ENCODE assay signal across 10 cellular contexts in the genomic region with DNA sequence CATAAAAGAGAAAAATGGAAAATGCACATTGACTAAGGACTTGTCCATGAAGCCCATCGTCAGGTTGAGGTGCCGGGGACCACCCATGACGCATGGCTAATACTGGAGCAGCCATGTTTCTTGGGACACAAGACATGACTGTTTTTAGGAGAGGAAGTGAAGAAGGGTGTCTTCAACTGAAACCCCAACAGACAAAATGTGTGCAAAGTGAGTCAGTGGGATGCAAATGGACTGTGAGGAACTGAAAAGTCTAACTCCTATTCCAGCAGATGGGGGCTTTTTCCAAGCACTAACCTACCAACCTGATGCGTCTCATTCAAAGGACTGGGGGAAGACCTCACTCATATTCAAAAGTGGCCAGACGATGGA.
DNase-seq lines count a peak whose midpoint lies in the region; ATAC-seq lines count a peak whose summit lies in the region.
"Had no signal": no experiment of that assay in that cellular context is flagged by ENCODE, and none has a peak within 500 bp of the region (broad histone marks: within the 10 kb centered on the region; RNA-seq: fewer than 3 reads in every experiment).

No MANE protein-coding gene starts in this region.

- H3K27me3 Mint-ChIP-seq in activated CD8-positive, alpha-beta memory T cell treated with anti-CD3 and anti-CD28 coated beads, Interleukin-2, amount 10 ng/mL, durations not matched to agents 7 days and 5 days = no peaks in the 10 kb centered on the region
- no peaks in the 10 kb centered on the region for H3K27me3 Mint-ChIP-seq in T-cell
- H3K27me3 Mint-ChIP-seq in stimulated activated naive CD8-positive, alpha-beta T cell treated with anti-CD3 and anti-CD28 coated beads, Interleukin-15, Interleukin-2, amounts not matched to agents 100 ng/mL and 50 ng/mL, for 24 hours = no peaks in the 10 kb centered on the region

- peaks cover 2% of the 10 kb centered on the region for H3K9me3 Mint-ChIP-seq in activated CD8-positive, alpha-beta memory T cell treated with anti-CD3 and anti-CD28 coated beads, Interleukin-2, amount 10 ng/mL, durations not matched to agents 7 days and 5 days (ENCODE audit: low read depth)
- H3K9me3 Mint-ChIP-seq in T-cell = peaks cover 0 to 11% (median 0%) of the 10 kb centered on the region in 3 donors
- peaks cover 16% of the 10 kb centered on the region for H3K9me3 Mint-ChIP-seq in stimulated activated naive CD8-positive, alpha-beta T cell treated with anti-CD3 and anti-CD28 coated beads, Interleukin-15, Interleukin-2, amounts not matched to agents 100 ng/mL and 50 ng/mL, for 24 hours

- CTCF ChIA-PET in activated CD8-positive, alpha-beta memory T cell treated with anti-CD3 and anti-CD28 coated beads, Interleukin-2, amount 10 ng/mL, durations not matched to agents 7 days and 5 days (lab: Charles Lee) = interaction anchor here (0.9 to 1.0 kb wide), 3 partner anchors 12 to 138 kb away, joined by 3 read pairs; no protein-coding TSS in a partner anchor
- CTCF ChIA-PET in T-cell (lab: Charles Lee) = interaction anchor here in 1 of 2 donors (0.6 to 1.7 kb wide), 6 partner anchors 14 to 264 kb away, joined by 3 to 8 read pairs (median 3); no protein-coding TSS in a partner anchor

- H3K27ac Mint-ChIP-seq in activated CD8-positive, alpha-beta memory T cell treated with anti-CD3 and anti-CD28 coated beads, Interleukin-2, amount 10 ng/mL, durations not matched to agents 7 days and 5 days = peak overlapping the region; percentile 88
- peak overlapping the region; percentile 100 for H3K27ac Mint-ChIP-seq in T-cell
- peak overlapping the region; percentile 99 for H3K27ac Mint-ChIP-seq in stimulated activated naive CD8-positive, alpha-beta T cell treated with anti-CD3 and anti-CD28 coated beads, Interleukin-15, Interleukin-2, amounts not matched to agents 100 ng/mL and 50 ng/mL, for 24 hours

- ATAC-seq in activated CD8-positive, alpha-beta memory T cell treated with anti-CD3 and anti-CD28 coated beads, Interleukin-2, amount 10 ng/mL, durations not matched to agents 7 days and 5 days = no peak
- peak; percentile 73 for ATAC-seq in HG02840 (IDR thresholded peaks at IDR 0.05; ENCODE audit: low FRiP score, unreplicated experiment)
- peak; percentile 25 to 44 (median 39) for ATAC-seq in T-cell (replicated peaks in 1 of 4)

- POLR2A ChIA-PET in T-cell (lab: Charles Lee) = interaction anchor here (0.9 to 1.1 kb wide), 3 partner anchors 16 to 59 kb away, joined by 4 to 6 read pairs (median 5); no protein-coding TSS in a partner anchor

- H3K36me3 Mint-ChIP-seq in activated CD8-positive, alpha-beta memory T cell treated with anti-CD3 and anti-CD28 coated beads, Interleukin-2, amount 10 ng/mL, durations not matched to agents 7 days and 5 days = peaks cover 13% of the 10 kb centered on the region
- H3K36me3 Mint-ChIP-seq in T-cell = no peaks in the 10 kb centered on the region
- H3K36me3 Mint-ChIP-seq in stimulated activated naive CD8-positive, alpha-beta T cell treated with anti-CD3 and anti-CD28 coated beads, Interleukin-15, Interleukin-2, amounts not matched to agents 100 ng/mL and 50 ng/mL, for 24 hours (ENCODE audit: low read depth) = peaks cover 20% of the 10 kb centered on the region

- no peak overlapping the region for H3K4me3 Mint-ChIP-seq in activated CD8-positive, alpha-beta memory T cell treated with anti-CD3 and anti-CD28 coated beads, Interleukin-2, amount 10 ng/mL, durations not matched to agents 7 days and 5 days
- peak overlapping the region; percentile 53 to 66 (median 58) for H3K4me3 Mint-ChIP-seq in T-cell
- peak overlapping the region; percentile 52 for H3K4me3 Mint-ChIP-seq in stimulated activated naive CD8-positive, alpha-beta T cell treated with anti-CD3 and anti-CD28 coated beads, Interleukin-15, Interleukin-2, amounts not matched to agents 100 ng/mL and 50 ng/mL, for 24 hours

- H3K4me1 Mint-ChIP-seq in activated CD8-positive, alpha-beta memory T cell treated with anti-CD3 and anti-CD28 coated beads, Interleukin-2, amount 10 ng/mL, durations not matched to agents 7 days and 5 days = peaks cover 21% of the 10 kb centered on the region
- peaks cover 81 to 88% (median 87%) of the 10 kb centered on the region in 3 donors for H3K4me1 Mint-ChIP-seq in T-cell
- peaks cover 68% of the 10 kb centered on the region for H3K4me1 Mint-ChIP-seq in stimulated activated naive CD8-positive, alpha-beta T cell treated with anti-CD3 and anti-CD28 coated beads, Interleukin-15, Interleukin-2, amounts not matched to agents 100 ng/mL and 50 ng/mL, for 24 hours (ENCODE audit: low read depth)

- DNase-seq in activated CD8-positive, alpha-beta memory T cell treated with anti-CD3 and anti-CD28 coated beads, Interleukin-2, amount 10 ng/mL, durations not matched to agents 7 days and 5 days = no peak
- no peak for DNase-seq in activated CD8-positive, alpha-beta memory T cell treated with anti-CD3 and anti-CD28 coated beads, Interleukin-2, amount 50 U/mL, for 4 hours
- DNase-seq in T-cell (peak in 1 of 34 experiments; percentile 37), iPS-NIHi11 (ENCODE audit: low spot score) (no peak), NCI-H526 treated with DMSO at 0.1 percent for 48 hours (lab: John Stamatoyannopoulos, UW) (no peak), hepatic stellate cell (ENCODE audit: low spot score) (no peak)
- DNase-seq: amygdala, BE2C had no signal
